In the genomic region with DNA sequence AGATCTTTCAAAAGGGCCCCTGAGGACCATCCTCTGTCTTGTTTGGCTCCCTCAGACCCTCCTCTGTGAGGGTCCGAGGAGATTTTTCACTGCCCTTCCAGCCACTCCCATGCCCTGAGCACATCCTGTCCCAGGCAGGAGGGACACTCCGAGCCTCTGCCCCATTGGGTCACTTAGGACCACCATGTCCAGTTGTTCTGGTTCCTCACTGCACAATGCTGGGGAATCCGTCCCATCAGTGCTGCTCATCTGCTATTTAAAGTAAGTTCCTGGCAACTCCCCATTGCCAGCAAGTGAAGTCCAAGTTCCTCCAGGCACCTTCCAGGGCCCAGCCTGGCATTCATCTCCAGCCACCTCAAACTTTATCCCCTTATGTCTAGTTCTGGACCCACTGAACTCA, we compare ENCODE assay signal across 27 cellular contexts.
"Had no signal": no experiment of that assay in that cellular context is flagged by ENCODE, and none has a peak within 500 bp of the region (broad histone marks: within the 10 kb centered on the region; RNA-seq: fewer than 3 reads in every experiment).

No MANE protein-coding gene starts in this region.

- H3K9me3 ChIP-seq: heart left ventricle, mucosa of descending colon, right lobe of liver, thyroid gland had no signal

- H3K9me3 Mint-ChIP-seq: mesothelial cell of epicardium, nephron, neural progenitor cell had no signal

- H3K36me3 Mint-ChIP-seq: mesothelial cell of epicardium, neural progenitor cell had no signal

- H3K4me3 ChIP-seq: gastroesophageal sphincter, heart left ventricle, hepatocyte, mucosa of descending colon, neural progenitor cell, right lobe of liver, smooth muscle cell, stomach, thyroid gland had no signal

- H3K4me1 ChIP-seq: gastroesophageal sphincter, neural progenitor cell, right lobe of liver, stomach had no signal

- H3K27ac ChIP-seq: gastroesophageal sphincter, heart left ventricle, hepatocyte, neural progenitor cell, right lobe of liver, stomach, thyroid gland had no signal

- H3K27me3 ChIP-seq: hepatocyte, neural progenitor cell, right lobe of liver, thyroid gland had no signal

- H3K4me1 Mint-ChIP-seq: mesothelial cell of epicardium, naive B cell, nephron had no signal

- DNase-seq: caudate nucleus; cerebellar nuclear complex; cortex of kidney; effector CD4-positive, alpha-beta T cell; foreskin fibroblast; heart left ventricle; left colon; mesenchymal stem cell; mucosa of descending colon; naive B cell; posterior cingulate gyrus; retina; right lobe of liver; stimulated activated CD4-positive, alpha-beta T cell treated with anti-CD3 and anti-CD28 coated beads, Interleukin-12 subunit alpha, Interleukin-12 subunit beta, amount 100 ng/mL, for 4 hours; stimulated activated CD4-positive, alpha-beta T cell treated with anti-CD3 and anti-CD28 coated beads, Interleukin-1b, Interleukin-23, amount 100 ng/mL, for 48 hours; stimulated activated CD4-positive, alpha-beta T cell treated with anti-CD3 and anti-CD28 coated beads, Interleukin-4, amount 100 ng/mL, for 1 hour; stimulated activated CD8-positive, alpha-beta memory T cell treated with anti-CD3 and anti-CD28 coated beads, Interleukin-4, amount 100 ng/mL, for 48 hours; stimulated activated naive CD4-positive, alpha-beta T cell treated with Interleukin-2 at 50 U/mL for 16 hours; stomach; thyroid gland; trophoblast cell had no signal

- H3K27ac Mint-ChIP-seq: mesothelial cell of epicardium, naive B cell, nephron had no signal

- H3K4me3 Mint-ChIP-seq: mesothelial cell of epicardium, naive B cell, nephron, neural progenitor cell had no signal

- ATAC-seq: gastroesophageal sphincter, left colon, mucosa of descending colon, right lobe of liver had no signal

- H3K36me3 ChIP-seq: gastroesophageal sphincter, heart left ventricle, neural progenitor cell, right lobe of liver, stomach, thyroid gland had no signal
